Comparison of ENCODE assay signal across 8 cellular contexts in the genomic region with DNA sequence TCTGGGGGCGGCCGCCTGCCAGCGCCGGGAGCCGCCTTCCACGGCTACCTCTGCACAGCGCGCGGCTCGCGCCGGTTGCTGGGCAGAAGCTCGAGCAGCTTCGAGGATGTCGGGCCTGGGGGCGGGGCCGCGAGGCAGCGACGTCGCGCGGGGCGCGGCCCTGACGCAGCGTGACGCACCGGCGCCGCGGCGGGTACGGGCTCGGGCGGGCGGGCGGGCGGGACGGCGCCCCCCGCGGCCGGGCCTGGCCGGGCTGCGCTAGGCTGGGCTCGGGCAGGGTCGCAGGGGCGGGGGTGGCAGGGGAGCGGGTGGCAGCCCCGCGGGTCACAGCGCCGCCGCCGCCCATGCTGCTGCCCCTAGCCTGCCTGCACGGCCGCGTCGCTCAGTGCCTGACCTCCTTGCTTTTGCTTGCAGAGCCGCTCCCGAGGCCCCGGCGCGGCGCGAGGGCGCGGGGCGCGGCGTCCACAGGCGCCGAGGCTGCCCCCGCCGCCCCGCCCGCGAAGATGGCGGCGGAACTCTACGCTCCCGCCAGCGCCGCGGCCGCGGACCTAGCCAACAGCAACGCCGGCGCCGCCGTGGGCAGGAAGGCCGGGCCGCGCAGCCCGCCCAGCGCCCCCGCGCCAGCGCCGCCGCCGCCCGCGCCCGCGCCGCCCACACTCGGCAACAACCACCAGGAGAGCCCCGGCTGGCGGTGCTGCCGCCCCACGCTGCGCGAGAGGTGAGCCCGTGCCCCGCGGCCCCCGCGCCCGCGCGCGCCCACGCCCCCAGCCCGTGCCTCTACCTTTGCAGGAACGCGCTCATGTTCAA. TPM values are rescaled to one million over a fixed set of nuclear protein-coding genes. Genes with fewer than 3 reads are reported as not detected.
DNase-seq lines count a peak whose midpoint lies in the region; ATAC-seq and TF ChIP-seq lines count a peak whose summit lies in the region.

Gene BTBD6 (plus strand): TSS at position 166 of the 807 bp plus-strand sequence. CDS start 179 bp downstream, at position 345.

- H3K4me3 ChIP-seq in GM12865 (ENCODE audit: low read depth, low read length) (peak within 1 kb of the TSS; percentile 68), HFF-Myc (replicated peaks; ENCODE audit: low read depth, low read length) (peak within 1 kb of the TSS; percentile 53), NB4 (ENCODE audit: low read depth, low read length) (peak within 1 kb of the TSS; percentile 64)

- TF ChIP-seq CTCF in GM12865 (IDR thresholded peaks at IDR 0.05; ENCODE audit: insufficient read depth, low read depth, low read length, missing control alignments) (peak; percentile 17), HFF-Myc (IDR thresholded peaks at IDR 0.05; ENCODE audit: low read depth, low read length, missing control alignments) (no peak), NB4 (IDR thresholded peaks at IDR 0.05; ENCODE audit: low read depth, low read length) (no peak)

- no peak for ATAC-seq in GM18870 (IDR thresholded peaks at IDR 0.05; ENCODE audit: unreplicated experiment)

- intact Hi-C loops in T-helper 2 cell treated with Interferon-gamma antibody and Interleukin-4, amounts not matched to agents 100 ng/mL and 5 ng/mL, for 36 hours (cut with micrococcal nuclease) = no loop called here

- TF ChIP-seq POLR2A in NB4 (IDR thresholded peaks at IDR 0.05; ENCODE audit: extremely low read depth, insufficient read length) = peak; percentile 32

- peak; percentile 93 for DNase-seq in GM12865 (ENCODE audit: low read depth)
- DNase-seq in HFF-Myc (ENCODE audit: extremely low read depth, low read depth) = peak; percentile 22
- peak; percentile 84 for DNase-seq in NB4 (ENCODE audit: low read depth)
- DNase-seq in anterior cingulate cortex (lab: John Stamatoyannopoulos, UW) = peak; percentile 9 to 88 (median 73)
- DNase-seq in hepatic stellate cell (ENCODE audit: low spot score) = peak; percentile 94
- DNase-seq in renal cortical epithelial cell (ENCODE audit: low read depth) = peak; percentile 57

RNA-seq across cellular contexts. Expression of gene BTBD6, which starts in this region (rescaled TPM):
- 41.8 and 42.2 TPM in 2 replicates for total RNA-seq in T-helper 2 cell treated with Interferon-gamma antibody and Interleukin-4, amounts not matched to agents 100 ng/mL and 5 ng/mL, for 36 hours
- 26.5 and 44.1 TPM in 2 replicates for total RNA-seq in renal cortical epithelial cell

Comparison
In these comparisons a context has a peak if more than half of its experiments do, and no peak if none do; other contexts are left out.
1. DNase-seq: peak in every context shown above with its lines; median percentile 94 in hepatic stellate cell; 93 in GM12865; 84 in NB4; 73 in anterior cingulate cortex; 57 in renal cortical epithelial cell; 22 in HFF-Myc.